31 cellular contexts compared by ENCODE assay signal in the genomic region with DNA sequence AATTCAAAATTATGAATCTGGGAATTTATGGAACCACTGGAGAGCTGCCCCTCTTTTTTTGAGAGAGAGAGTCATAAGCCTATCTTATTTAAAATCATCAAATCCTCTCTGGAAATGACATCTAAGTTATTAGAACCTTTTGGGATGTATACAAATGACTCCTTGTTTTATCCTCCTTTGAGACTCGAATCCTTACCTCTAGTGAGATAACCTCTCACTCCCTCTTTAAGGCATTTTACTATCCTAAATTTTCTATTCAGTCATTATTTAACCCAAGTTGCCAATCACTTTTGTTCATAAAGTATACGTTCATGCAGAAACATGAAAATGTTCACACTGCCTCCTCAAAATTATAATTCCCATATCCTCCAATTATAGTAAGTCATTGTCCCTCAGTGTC.
"Had no signal": no experiment of that assay in that cellular context is flagged by ENCODE, and none has a peak within 500 bp of the region (broad histone marks: within the 10 kb centered on the region; RNA-seq: fewer than 3 reads in every experiment).

No MANE protein-coding gene starts in this region.

- DNase-seq: activated effector memory CD4-positive, alpha-beta T cell treated with anti-CD3 and anti-CD28 coated beads, Interleukin-2, amount 50 U/mL, for 16 hours; activated effector memory CD4-positive, alpha-beta T cell treated with Interleukin-2 at 50 U/mL for 16 hours; activated gamma-delta T cell; activated gamma-delta T cell treated with Interleukin-2 at 50 U/mL for 16 hours; activated naive CD4-positive, alpha-beta T cell; activated naive CD4-positive, alpha-beta T cell treated with anti-CD3 and anti-CD28 coated beads for 36 hours; activated naive CD4-positive, alpha-beta T cell treated with anti-CD3 and anti-CD28 coated beads, Interleukin-2, amount 10 ng/mL, durations not matched to agents 7 days and 5 days; activated naive CD4-positive, alpha-beta T cell treated with anti-CD3 and anti-CD28 coated beads, Interleukin-2, amount 50 U/mL, for 16 hours; activated naive CD4-positive, alpha-beta T cell treated with Interleukin-2 at 50 U/mL for 16 hours; activated naive CD8-positive, alpha-beta T cell treated with anti-CD3 and anti-CD28 coated beads for 36 hours; activated naive CD8-positive, alpha-beta T cell treated with anti-CD3 and anti-CD28 coated beads, Interleukin-2, amount 10 ng/mL, durations not matched to agents 7 days and 5 days; activated naive CD8-positive, alpha-beta T cell treated with anti-CD3 and anti-CD28 coated beads, Interleukin-2, amount 50 U/mL, for 24 hours; activated T-cell treated with anti-CD3 and anti-CD28 coated beads, Interleukin-2, amount 50 U/mL, for 24 hours; activated T-cell treated with anti-CD3 and anti-CD28 coated beads, Interleukin-2, amount 50 U/mL, for 4 hours; activated T-cell treated with anti-CD3 and anti-CD28 coated beads, Interleukin-2, amount 50 U/mL, for 48 hours; activated T-cell treated with anti-CD3 and anti-CD28 coated beads, Interleukin-2, amount 50 U/mL, for 72 hours; adrenal gland; amniotic stem cell; amygdala; anterior cingulate cortex; aorta; body of pancreas; brain microvascular endothelial cell; caudate nucleus; central memory CD4-positive, alpha-beta T cell; cerebellar nuclear complex had no signal

- H3K27ac ChIP-seq: adrenal gland, ascending aorta, body of pancreas, brain microvascular endothelial cell, breast epithelium, cardiac muscle cell had no signal

- H3K27me3 ChIP-seq: adrenal gland, ascending aorta, body of pancreas, brain microvascular endothelial cell, breast epithelium, cardiac muscle cell had no signal

- ATAC-seq: activated naive CD4-positive, alpha-beta T cell treated with anti-CD3 and anti-CD28 coated beads, Interleukin-2, amount 50 U/mL, for 72 hours; activated naive CD8-positive, alpha-beta T cell treated with anti-CD3 and anti-CD28 coated beads, Interleukin-2, amount 50 U/mL, for 24 hours; activated T-cell treated with anti-CD3 and anti-CD28 coated beads, Interleukin-2, amount 50 U/mL, for 4 hours; activated T-cell treated with anti-CD3 and anti-CD28 coated beads, Interleukin-2, amount 50 U/mL, for 72 hours; activated T-helper 17 cell treated with anti-CD3 and anti-CD28 coated beads, Interleukin-2, amount 50 U/mL, for 72 hours; body of pancreas had no signal

- H3K9me3 ChIP-seq: adrenal gland, body of pancreas, breast epithelium had no signal

- H3K36me3 ChIP-seq: adrenal gland, ascending aorta, brain microvascular endothelial cell, breast epithelium, cardiac muscle cell had no signal

- H3K4me1 ChIP-seq: adrenal gland, body of pancreas, breast epithelium had no signal

- H3K4me3 ChIP-seq: adrenal gland, ascending aorta, body of pancreas, breast epithelium, cardiac muscle cell had no signal
